ENCODE assay signal across 25 cellular contexts in genomic region chr2:207600211-207600610, GRCh38. TPM values are rescaled to one million over a fixed set of nuclear protein-coding genes. Genes with fewer than 3 reads are reported as not detected.
A peak's percentile ranks its signal among the peaks of the same experiment; 100 is the strongest.
DNase-seq lines count a peak whose midpoint lies in the region; ATAC-seq and TF ChIP-seq lines count a peak whose summit lies in the region.
"Had no signal": no experiment of that assay in that cellular context is flagged by ENCODE, and none has a peak within 500 bp of the region (broad histone marks: within the 10 kb centered on the region; RNA-seq: fewer than 3 reads in every experiment).

No MANE protein-coding gene starts in this region.

- TF ChIP-seq CTCF in AG04449 (IDR thresholded peaks at IDR 0.05; ENCODE audit: insufficient read depth, low read length, missing control alignments) (no peak), astrocyte of the spinal cord (IDR thresholded peaks at IDR 0.05; ENCODE audit: low read depth, low read length) (no peak)

- POLR2A ChIA-PET in AG04449 (lab: Yijun Ruan, JAX), result no interaction called here

- DNase-seq in AG04449 (ENCODE audit: low read depth, low spot score) (peak; percentile 53), EL (peak; percentile 22), astrocyte of the spinal cord (ENCODE audit: low read depth, low spot score) (peak; percentile 20), iris pigment epithelial cell (ENCODE audit: low read depth) (peak; percentile 62), posterior vena cava (ENCODE audit: low spot score) (no peak), superior temporal gyrus (ENCODE audit: extremely low spot score) (no peak), mucosa of gallbladder (ENCODE audit: low spot score) (no peak)
- DNase-seq: activated CD8-positive, alpha-beta T cell treated with anti-CD3 and anti-CD28 coated beads, Interleukin-2, amount 10 ng/mL, durations not matched to agents 7 days and 5 days; activated effector memory CD4-positive, alpha-beta T cell treated with anti-CD3 and anti-CD28 coated beads, Interleukin-2, amount 50 U/mL, for 16 hours; activated naive CD8-positive, alpha-beta T cell treated with anti-CD3 and anti-CD28 coated beads, Interleukin-2, amount 50 U/mL, for 24 hours; brain microvascular endothelial cell; Calu3; effector CD8-positive, alpha-beta T cell; mesenchymal stem cell; NCI-H187; NCI-H2171 treated with DMSO at 0.1 percent for 48 hours; NCI-H524 treated with DMSO at 0.1 percent for 48 hours; stimulated activated naive CD4-positive, alpha-beta T cell treated with Interleukin-2 at 50 U/mL for 16 hours; T-helper 17 cell; testis had no signal

- CTCF ChIA-PET in AG04449 (lab: Yijun Ruan, JAX), result interaction anchor here (0.6 kb wide), 1 partner anchor 26 kb away, joined by 3 read pairs; no protein-coding TSS in a partner anchor

- H3K4me3 ChIP-seq in AG04449 (ENCODE audit: low read depth, low read length) (no peak overlapping the region), astrocyte of the spinal cord (ENCODE audit: low read depth, low read length) (no peak overlapping the region)
- H3K4me3 ChIP-seq: BLaER1 treated with 17β-estradiol and CSF1 and Interleukin-3, amounts not matched to agents 10 nM and 100 nM; hepatocyte; SK-N-MC; testis had no signal

- in situ Hi-C loops in astrocyte of the spinal cord (cut with HindIII; ENCODE audit: low sequenced_read_pairs), result no loop called here

- no peak for ATAC-seq in HG02759 (IDR thresholded peaks at IDR 0.05; ENCODE audit: unreplicated experiment)
- ATAC-seq: activated CD8-positive, alpha-beta T cell treated with anti-CD3 and anti-CD28 coated beads, Interleukin-2, amount 10 ng/mL, durations not matched to agents 7 days and 5 days; activated naive CD8-positive, alpha-beta T cell treated with anti-CD3 and anti-CD28 coated beads, Interleukin-2, amount 50 U/mL, for 24 hours; HepG2; T-helper 17 cell had no signal

- intact Hi-C loops in posterior vena cava (cut with DNase I), result no loop called here

RNA-seq across cellular contexts. Expression of gene METTL21A, which starts 25.0 kb away (rescaled TPM):
- 1 to 10 TPM; 7.4 to 8.2 TPM for total RNA-seq in posterior vena cava
- total RNA-seq in mucosa of gallbladder, result 12.4 TPM

Comparison
In these comparisons a context has a peak if more than half of its experiments do, and no peak if none do; other contexts are left out.
1. DNase-seq: peak in AG04449 (single experiment), EL (single experiment), astrocyte of the spinal cord (single experiment) and iris pigment epithelial cell (single experiment); none in posterior vena cava (single experiment), superior temporal gyrus (single experiment) and mucosa of gallbladder (single experiment).